Comparison of ENCODE assay signal across 21 cellular contexts in the genomic region with DNA sequence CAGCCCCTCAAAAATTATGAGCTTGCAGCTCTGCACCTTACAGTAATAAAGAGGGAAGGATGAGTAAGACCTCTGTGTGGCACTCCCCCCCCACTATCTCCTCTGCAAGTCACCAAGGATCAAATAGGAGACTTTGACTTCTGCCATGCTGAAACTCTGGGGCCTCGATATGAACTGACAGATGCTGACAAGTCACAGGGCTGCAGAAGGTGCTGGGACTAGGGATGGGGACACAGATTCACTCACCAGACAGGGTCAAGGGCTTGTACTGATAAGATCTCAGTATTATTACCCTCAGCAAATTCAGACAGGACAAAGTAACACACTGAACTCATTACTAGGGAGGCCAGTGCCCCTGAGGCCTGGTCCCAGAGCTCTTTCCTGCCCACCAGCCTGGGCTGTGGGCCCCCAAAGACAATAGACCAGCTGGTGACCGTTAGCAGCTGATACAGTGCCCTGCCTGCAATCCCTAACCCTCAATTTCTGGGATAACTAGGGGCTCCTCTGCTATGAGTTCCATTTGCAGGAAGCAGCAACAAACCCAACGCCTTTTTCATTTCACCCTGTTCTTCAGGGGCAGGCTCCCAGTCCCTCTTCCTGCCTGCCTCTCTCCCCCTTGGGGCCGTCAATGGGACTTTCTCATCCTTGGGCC. TPM values are rescaled to one million over a fixed set of nuclear protein-coding genes. Genes with fewer than 3 reads are reported as not detected.
A peak's percentile ranks its signal among the peaks of the same experiment; 100 is the strongest.
DNase-seq lines count a peak whose midpoint lies in the region; ATAC-seq and TF ChIP-seq lines count a peak whose summit lies in the region.
"Had no signal": no experiment of that assay in that cellular context is flagged by ENCODE, and none has a peak within 500 bp of the region (broad histone marks: within the 10 kb centered on the region; RNA-seq: fewer than 3 reads in every experiment).

No MANE protein-coding gene starts in this region.

- H3K27me3 ChIP-seq in H7 (ENCODE audit: control insufficient read depth, insufficient read depth, low read length) (no peaks in the 10 kb centered on the region), mesenchymal stem cell (ENCODE audit: control insufficient read depth in 1 of 2, insufficient read depth in 1 of 2, low read length in 2 of 2) (peaks cover 14 to 38% of the 10 kb centered on the region in 2 experiments), thyroid gland (no peaks in the 10 kb centered on the region)
- H3K27me3 ChIP-seq: ascending aorta, sigmoid colon, vagina had no signal

- H2AK5ac ChIP-seq in mesenchymal stem cell (ENCODE audit: low read length, severe bottlenecking) = peak overlapping the region; percentile 20

- H3K27ac Mint-ChIP-seq in T-helper 2 cell treated with Interferon-gamma antibody and Interleukin-4, amounts not matched to agents 5 μg/mL and 100 μg/mL, for 36 hours = peak overlapping the region; percentile 15
- H3K27ac Mint-ChIP-seq in activated CD4-positive, alpha-beta memory T cell treated with anti-CD3 and anti-CD28 coated beads for 36 hours = no peak overlapping the region
- H3K27ac Mint-ChIP-seq: mesothelial cell of epicardium had no signal

- no peak overlapping the region for H2BK120ac ChIP-seq in mesenchymal stem cell (ENCODE audit: low read depth, low read length)

- WGBS in mesenchymal stem cell = 58% methylated on average over 4 of the region's 4 CpGs
- 95 to 97% methylated on average over 4 of the region's 4 CpGs for WGBS in thyroid gland, 2 donors

- H3K4me1 ChIP-seq in mesenchymal stem cell (ENCODE audit: control insufficient read depth, insufficient read depth, low read depth, low read length) (peaks cover 17% of the 10 kb centered on the region), thyroid gland (no peaks in the 10 kb centered on the region)
- H3K4me1 ChIP-seq: ascending aorta had no signal

- H4K8ac ChIP-seq in mesenchymal stem cell (ENCODE audit: low read length) = no peak overlapping the region

- no peak overlapping the region for H3K9ac ChIP-seq in mesenchymal stem cell (ENCODE audit: low read length)

- CTCF ChIA-PET in activated CD4-positive, alpha-beta memory T cell treated with anti-CD3 and anti-CD28 coated beads for 36 hours (lab: Charles Lee) = interaction anchor here (1.3 to 1.6 kb wide), 2 partner anchors 37 to 144 kb away, joined by 5 to 6 read pairs; no protein-coding TSS in a partner anchor

- H3K27me3 Mint-ChIP-seq in T-helper 2 cell treated with Interferon-gamma antibody and Interleukin-4, amounts not matched to agents 5 μg/mL and 100 μg/mL, for 36 hours (ENCODE audit: low read depth) = no peaks in the 10 kb centered on the region
- no peaks in the 10 kb centered on the region for H3K27me3 Mint-ChIP-seq in activated CD4-positive, alpha-beta memory T cell treated with anti-CD3 and anti-CD28 coated beads for 36 hours

- no peak overlapping the region for H3K23ac ChIP-seq in mesenchymal stem cell (ENCODE audit: low read length in 2 of 2)

- no peak for TF ChIP-seq POLR2A in thyroid gland (IDR thresholded peaks at IDR 0.05)

- no peak overlapping the region for H2BK5ac ChIP-seq in mesenchymal stem cell (ENCODE audit: low read depth, low read length, poor library complexity, severe bottlenecking)

- H3K27ac ChIP-seq in mesenchymal stem cell (ENCODE audit: low read length, poor library complexity, severe bottlenecking) = no peak overlapping the region
- no peak overlapping the region for H3K27ac ChIP-seq in thyroid gland
- H3K27ac ChIP-seq: ascending aorta, PC-9, sigmoid colon, SK-N-MC, vagina had no signal

- peak overlapping the region in 1 of 2 experiments; percentile 53 for H3K14ac ChIP-seq in mesenchymal stem cell (ENCODE audit: low read length in 2 of 2)

- peak overlapping the region; percentile 23 to 90 for H2BK12ac ChIP-seq in mesenchymal stem cell (ENCODE audit: low read length in 2 of 2)

- no peak for DNase-seq in T-helper 2 cell treated with Interferon-gamma antibody and Interleukin-4, amounts not matched to agents 5 μg/mL and 100 μg/mL, for 36 hours (ENCODE audit: low spot score)
- DNase-seq in T-helper 2 cell = no peak
- DNase-seq in H7 = peak; percentile 61
- peak; percentile 25 for DNase-seq in mesenchymal stem cell
- no peak for DNase-seq in NCI-H2081 (lab: John Stamatoyannopoulos, UW)
- DNase-seq in activated CD4-positive, alpha-beta memory T cell treated with anti-CD3 and anti-CD28 coated beads for 36 hours = no peak
- DNase-seq in thyroid gland = no peak
- DNase-seq: 8988T; activated CD8-positive, alpha-beta memory T cell treated with anti-CD3 and anti-CD28 coated beads, Interleukin-2, amount 50 U/mL, for 4 hours; effector memory CD4-positive, alpha-beta T cell; MM.1S; natural killer cell; NCI-H1694 treated with DMSO at 0.1 percent for 48 hours; PC-9; T1000 had no signal

- ATAC-seq in SK-N-SH treated with all-trans-retinoic acid at 6 μM for 48 hours = no peak
- ATAC-seq: natural killer cell had no signal

- intact Hi-C loops in activated CD4-positive, alpha-beta memory T cell treated with anti-CD3 and anti-CD28 coated beads for 36 hours (cut with micrococcal nuclease) = loop anchor here (2.0 to 5.0 kb wide), 2 partner anchors 38 to 87 kb away; partner anchors contain the start of gene FXYD2
- intact Hi-C loops in thyroid gland (cut with DNase I) = no loop called here

- no peak overlapping the region for H2BK15ac ChIP-seq in mesenchymal stem cell (ENCODE audit: low read depth, poor library complexity, severe bottlenecking)

- H3K36me3 ChIP-seq in H7 (replicated peaks; ENCODE audit: control insufficient read depth, insufficient read depth, low read length) (no peaks in the 10 kb centered on the region), mesenchymal stem cell (ENCODE audit: control insufficient read depth in 1 of 2, insufficient read depth in 2 of 2, low read depth in 1 of 2, low read length in 2 of 2) (no peaks in the 10 kb centered on the region), thyroid gland (no peaks in the 10 kb centered on the region)
- H3K36me3 ChIP-seq: ascending aorta, sigmoid colon, vagina had no signal

- H3K4me1 Mint-ChIP-seq in T-helper 2 cell treated with Interferon-gamma antibody and Interleukin-4, amounts not matched to agents 5 μg/mL and 100 μg/mL, for 36 hours (ENCODE audit: low read depth) = peaks cover 26% of the 10 kb centered on the region
- peaks cover 13% of the 10 kb centered on the region for H3K4me1 Mint-ChIP-seq in activated CD4-positive, alpha-beta memory T cell treated with anti-CD3 and anti-CD28 coated beads for 36 hours (ENCODE audit: low read depth)

- H3K4ac ChIP-seq in mesenchymal stem cell (ENCODE audit: low read depth in 1 of 2, low read length in 2 of 2) = peak overlapping the region in 1 of 2 experiments; percentile 26

- no peak overlapping the region for H3K4me3 Mint-ChIP-seq in T-helper 2 cell treated with Interferon-gamma antibody and Interleukin-4, amounts not matched to agents 5 μg/mL and 100 μg/mL, for 36 hours
- no peak overlapping the region for H3K4me3 Mint-ChIP-seq in activated CD4-positive, alpha-beta memory T cell treated with anti-CD3 and anti-CD28 coated beads for 36 hours
- H3K4me3 Mint-ChIP-seq: mesothelial cell of epicardium, natural killer cell had no signal

- H3K9me3 ChIP-seq in mesenchymal stem cell (ENCODE audit: control insufficient read depth, low read length) (no peaks in the 10 kb centered on the region), thyroid gland (no peaks in the 10 kb centered on the region)
- H3K9me3 ChIP-seq: ascending aorta, sigmoid colon, vagina had no signal

- H4K91ac ChIP-seq in mesenchymal stem cell (ENCODE audit: low read length) = no peak overlapping the region

- H3K79me1 ChIP-seq in mesenchymal stem cell (replicated peaks; ENCODE audit: low read length, poor library complexity, severe bottlenecking) = no peaks in the 10 kb centered on the region

- no peak overlapping the region for H2AFZ ChIP-seq in mesenchymal stem cell (ENCODE audit: low read depth, low read length)
- H2AFZ ChIP-seq: PC-9 had no signal

- no peaks in the 10 kb centered on the region for H3K36me3 Mint-ChIP-seq in T-helper 2 cell treated with Interferon-gamma antibody and Interleukin-4, amounts not matched to agents 5 μg/mL and 100 μg/mL, for 36 hours (ENCODE audit: low read depth)
- no peaks in the 10 kb centered on the region for H3K36me3 Mint-ChIP-seq in activated CD4-positive, alpha-beta memory T cell treated with anti-CD3 and anti-CD28 coated beads for 36 hours
- H3K36me3 Mint-ChIP-seq: natural killer cell had no signal

- H3K9me3 Mint-ChIP-seq in T-helper 2 cell treated with Interferon-gamma antibody and Interleukin-4, amounts not matched to agents 5 μg/mL and 100 μg/mL, for 36 hours = no peaks in the 10 kb centered on the region
- H3K9me3 Mint-ChIP-seq in activated CD4-positive, alpha-beta memory T cell treated with anti-CD3 and anti-CD28 coated beads for 36 hours = no peaks in the 10 kb centered on the region
- H3K9me3 Mint-ChIP-seq: mesothelial cell of epicardium, natural killer cell had no signal

- no peak overlapping the region for H3K4me2 ChIP-seq in mesenchymal stem cell (ENCODE audit: low read length, poor library complexity, severe bottlenecking)

- H3K4me3 ChIP-seq in H7 (ENCODE audit: insufficient read depth, low read depth, low read length) (no peak overlapping the region), mesenchymal stem cell (ENCODE audit: insufficient read depth in 1 of 2, low read depth in 1 of 2, low read length in 2 of 2) (no peak overlapping the region), thyroid gland (replicated peaks in 1 of 3) (no peak overlapping the region)
- H3K4me3 ChIP-seq: ascending aorta, PC-9, sigmoid colon, SK-N-MC, vagina had no signal

- H3K18ac ChIP-seq in mesenchymal stem cell (ENCODE audit: low read depth in 1 of 2, low read length in 2 of 2) = peak overlapping the region in 1 of 2 experiments; percentile 56

- POLR2A ChIA-PET in activated CD4-positive, alpha-beta memory T cell treated with anti-CD3 and anti-CD28 coated beads for 36 hours (lab: Charles Lee) = no interaction called here

- no peak for TF ChIP-seq CTCF in thyroid gland (IDR thresholded peaks at IDR 0.05)

TF ChIP-seq in SK-N-SH treated with all-trans-retinoic acid at 6 μM for 48 hours, 23 proteins besides CTCF, POLR2A, EP300 and RAD21:
- TF ChIP-seq TCF4 (CRISPR knock-in tag; IDR thresholded peaks at IDR 0.05; ENCODE audit: borderline replicate concordance) (0 out of 2 replicates have a peak, but pooled peaks have one; percentile 39), PPARA (CRISPR knock-in tag; IDR thresholded peaks at IDR 0.05; ENCODE audit: borderline replicate concordance) (no peak)
TF ChIP-seq in SK-N-SH treated with all-trans-retinoic acid at 6 μM for 48 hours: peak in this region for 1.

RNA-seq across cellular contexts. Expression of gene TMPRSS13, which starts 20.1 kb away (rescaled TPM):
- total RNA-seq in H7 (2014; rRNA removed; shearing (Covaris generic)) = 0.31 TPM in 1 of 2 replicates, not detected in the other
- not detected for polyA plus RNA-seq in mesenchymal stem cell (2013, experiment 1 of 2)
- polyA plus RNA-seq in mesenchymal stem cell (2013, experiment 2 of 2) = not detected
- 1 to 10 TPM; 2.0 to 2.6 TPM for total RNA-seq in activated CD4-positive, alpha-beta memory T cell treated with anti-CD3 and anti-CD28 coated beads for 36 hours
- 10 to 100 TPM in 3 of 4 donors, 1 to 10 TPM in 1; 8.5 to 24.3 (median 13.0) TPM for total RNA-seq in thyroid gland
- total RNA-seq: ascending aorta, sigmoid colon had no signal

RNA-seq across cellular contexts. Expression of gene FXYD6, which starts 32.6 kb away (rescaled TPM):
- 17.8 and 32.8 TPM in 2 replicates for total RNA-seq in H7 (2014; rRNA removed; shearing (Covaris generic))
- 52.5 TPM for polyA plus RNA-seq in mesenchymal stem cell (2013, experiment 1 of 2)
- 53.1 TPM for polyA plus RNA-seq in mesenchymal stem cell (2013, experiment 2 of 2)
- under 1 TPM; 0.26 to 0.61 TPM for total RNA-seq in activated CD4-positive, alpha-beta memory T cell treated with anti-CD3 and anti-CD28 coated beads for 36 hours
- 100 to 1,000 TPM in 2 of 4 donors, 10 to 100 TPM in 2; 34.2 to 143 (median 88.6) TPM for total RNA-seq in thyroid gland

Comparison
In these comparisons a context has a peak if more than half of its experiments do, and no peak if none do; other contexts are left out.
1. DNase-seq: peak in H7 (single experiment) and mesenchymal stem cell (single experiment); none in T-helper 2 cell treated with Interferon-gamma antibody and Interleukin-4, amounts not matched to agents 5 μg/mL and 100 μg/mL, for 36 hours (single experiment), T-helper 2 cell (0 of 5), NCI-H2081 (0 of 2), activated CD4-positive, alpha-beta memory T cell treated with anti-CD3 and anti-CD28 coated beads for 36 hours (single experiment) and thyroid gland (0 of 2).
2. RNA of gene FXYD6, which starts 32.6 kb away (total RNA-seq): 34.2 to 143 TPM in thyroid gland and 17.8 to 32.8 TPM in H7; 0.26 to 0.61 TPM in activated CD4-positive, alpha-beta memory T cell treated with anti-CD3 and anti-CD28 coated beads for 36 hours; every median in the first group is over 10 times any median in the second.